13 cellular contexts compared by ENCODE assay signal in the genomic region with DNA sequence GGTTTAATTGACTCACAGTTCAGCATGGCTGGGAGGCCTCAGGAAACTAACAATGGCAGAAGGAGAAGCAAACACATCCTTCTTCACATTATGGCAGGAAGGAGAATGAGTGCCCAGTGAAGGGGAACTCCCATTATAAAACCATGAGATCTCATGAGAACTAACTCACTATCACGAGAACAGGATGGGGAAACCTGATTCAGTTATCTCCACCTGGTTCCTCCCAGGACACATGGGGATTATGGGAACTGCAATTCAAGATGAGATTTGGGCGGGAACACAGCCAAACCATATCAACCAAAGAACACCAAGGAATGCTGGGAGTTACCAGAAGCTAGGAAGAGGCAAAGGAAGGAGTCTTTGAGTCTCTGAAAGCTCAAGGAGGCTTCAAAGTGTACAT.
DNase-seq lines count a peak whose midpoint lies in the region; ATAC-seq and TF ChIP-seq lines count a peak whose summit lies in the region.
"Had no signal": no experiment of that assay in that cellular context is flagged by ENCODE, and none has a peak within 500 bp of the region (broad histone marks: within the 10 kb centered on the region; RNA-seq: fewer than 3 reads in every experiment).

No MANE protein-coding gene starts in this region.

- H3K36me3 Mint-ChIP-seq in endothelial cell (ENCODE audit: low read depth, unreplicated experiment) = no peaks in the 10 kb centered on the region

- no peak for ATAC-seq in GM18870 (IDR thresholded peaks at IDR 0.05; ENCODE audit: unreplicated experiment)

- peaks cover 13% of the 10 kb centered on the region for H3K4me1 Mint-ChIP-seq in endothelial cell (ENCODE audit: unreplicated experiment)

- H3K4me1 ChIP-seq in MM.1S (ENCODE audit: low read length) = no peaks in the 10 kb centered on the region
- H3K4me1 ChIP-seq: Caco-2 had no signal

- H3K27ac Mint-ChIP-seq in endothelial cell (ENCODE audit: unreplicated experiment) = peak overlapping the region; percentile 90
- H3K27ac Mint-ChIP-seq: CD4-positive, alpha-beta T cell; H9 had no signal

- H3K4me3 Mint-ChIP-seq in endothelial cell (ENCODE audit: unreplicated experiment) = peak overlapping the region; percentile 70
- H3K4me3 Mint-ChIP-seq: CD4-positive, alpha-beta T cell; H9 had no signal

- TF ChIP-seq CTCF in endothelial cell (IDR thresholded peaks at IDR 0.05; ENCODE audit: unreplicated experiment) (no peak), MM.1S (IDR thresholded peaks at IDR 0.05; ENCODE audit: low read length) (no peak)

- no peak overlapping the region for H3K27ac ChIP-seq in MM.1S (ENCODE audit: low read length)

- no peak overlapping the region for H3K4me3 ChIP-seq in MM.1S (ENCODE audit: low read length)

- H3K27me3 Mint-ChIP-seq in endothelial cell (ENCODE audit: unreplicated experiment) = no peaks in the 10 kb centered on the region

- no peaks in the 10 kb centered on the region for H3K9me2 ChIP-seq in MM.1S (replicated peaks; ENCODE audit: insufficient read depth, low read length)

- no peak overlapping the region for H3K4me2 ChIP-seq in MM.1S (ENCODE audit: low read depth, low read length)

- H3K79me2 ChIP-seq in MM.1S (ENCODE audit: low read length) = no peaks in the 10 kb centered on the region

- H3F3A ChIP-seq in MM.1S (ENCODE audit: insufficient read depth, low read length) = no peaks in the 10 kb centered on the region

- no peaks in the 10 kb centered on the region for H3K36me3 ChIP-seq in MM.1S (replicated peaks; ENCODE audit: insufficient read depth, low read length)
- H3K36me3 ChIP-seq: BE2C had no signal

- H3K9ac ChIP-seq in MM.1S (ENCODE audit: low read length) = no peak overlapping the region

- H3K9me3 ChIP-seq in MM.1S (replicated peaks; ENCODE audit: insufficient read depth, low read length) = no peaks in the 10 kb centered on the region
- H3K9me3 ChIP-seq: BE2C, Caco-2 had no signal

- no peaks in the 10 kb centered on the region for H4K20me1 ChIP-seq in MM.1S (ENCODE audit: insufficient read depth, low read length)

- DNase-seq in HT1080 (ENCODE audit: low read depth) (peak; percentile 37), SK-N-DZ (ENCODE audit: low spot score) (peak; percentile 74), endothelial cell (ENCODE audit: low spot score) (no peak), MM.1S (no peak), activated gamma-delta T cell (lab: John Stamatoyannopoulos, UW) (no peak)
- DNase-seq: ACHN; BE2C; C1 segment of cervical spinal cord; Caco-2; CD4-positive, alpha-beta T cell; GOT3; H9 had no signal

- H3K27me3 ChIP-seq in MM.1S (replicated peaks; ENCODE audit: insufficient read depth, low read length) = no peaks in the 10 kb centered on the region
- H3K27me3 ChIP-seq: BE2C had no signal

- H3K9me3 Mint-ChIP-seq in endothelial cell (ENCODE audit: unreplicated experiment) = no peaks in the 10 kb centered on the region
- H3K9me3 Mint-ChIP-seq: CD4-positive, alpha-beta T cell; H9 had no signal

- no peak overlapping the region for H2AFZ ChIP-seq in MM.1S (ENCODE audit: low read length)

Comparison
In these comparisons a context has a peak if more than half of its experiments do, and no peak if none do; other contexts are left out.
1. DNase-seq: peak in HT1080 (single experiment) and SK-N-DZ (single experiment); none in endothelial cell (single experiment), MM.1S (single experiment) and activated gamma-delta T cell (single experiment).